1 cellular context compared by ENCODE assay signal in the genomic region with DNA sequence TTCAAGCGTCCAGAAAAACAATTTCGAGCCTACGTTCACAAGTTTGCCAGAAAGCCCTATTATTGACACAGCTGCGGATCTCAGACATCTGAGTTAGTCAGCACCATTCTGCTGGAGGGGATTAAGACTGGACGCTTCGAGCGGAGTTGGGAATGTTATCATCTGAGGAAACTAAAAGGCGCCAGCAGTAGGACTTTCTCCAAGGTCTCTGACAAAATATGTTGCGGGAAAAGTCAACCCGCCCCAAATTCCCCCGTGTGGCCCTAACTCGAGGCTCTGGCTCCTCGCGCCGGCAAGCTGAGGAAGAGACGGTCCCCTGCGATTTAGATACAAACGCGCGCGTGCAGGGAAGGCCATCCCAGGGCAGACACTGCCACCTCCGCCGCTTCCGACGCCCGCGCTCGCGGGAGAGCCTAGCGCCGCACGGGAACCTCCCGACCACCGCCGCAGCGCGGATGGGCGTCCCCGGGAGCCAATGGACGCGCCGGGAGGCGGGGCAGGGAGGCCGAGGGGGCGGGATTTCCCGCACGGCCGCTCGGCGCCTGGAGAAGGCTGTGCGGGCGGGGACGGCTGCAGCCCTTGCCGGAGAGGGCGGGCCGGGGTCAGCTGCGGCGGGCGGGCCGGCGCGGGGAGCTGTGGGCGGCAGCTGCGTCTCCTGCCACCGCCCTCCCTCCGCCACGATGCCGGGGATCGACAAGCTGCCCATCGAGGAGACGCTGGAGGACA.
TF ChIP-seq lines count a peak whose summit lies in the region.

A gene with protein sequence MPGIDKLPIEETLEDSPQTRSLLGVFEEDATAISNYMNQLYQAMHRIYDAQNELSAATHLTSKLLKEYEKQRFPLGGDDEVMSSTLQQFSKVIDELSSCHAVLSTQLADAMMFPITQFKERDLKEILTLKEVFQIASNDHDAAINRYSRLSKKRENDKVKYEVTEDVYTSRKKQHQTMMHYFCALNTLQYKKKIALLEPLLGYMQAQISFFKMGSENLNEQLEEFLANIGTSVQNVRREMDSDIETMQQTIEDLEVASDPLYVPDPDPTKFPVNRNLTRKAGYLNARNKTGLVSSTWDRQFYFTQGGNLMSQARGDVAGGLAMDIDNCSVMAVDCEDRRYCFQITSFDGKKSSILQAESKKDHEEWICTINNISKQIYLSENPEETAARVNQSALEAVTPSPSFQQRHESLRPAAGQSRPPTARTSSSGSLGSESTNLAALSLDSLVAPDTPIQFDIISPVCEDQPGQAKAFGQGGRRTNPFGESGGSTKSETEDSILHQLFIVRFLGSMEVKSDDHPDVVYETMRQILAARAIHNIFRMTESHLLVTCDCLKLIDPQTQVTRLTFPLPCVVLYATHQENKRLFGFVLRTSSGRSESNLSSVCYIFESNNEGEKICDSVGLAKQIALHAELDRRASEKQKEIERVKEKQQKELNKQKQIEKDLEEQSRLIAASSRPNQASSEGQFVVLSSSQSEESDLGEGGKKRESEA (plus strand): TSS at position 526 of the 726 bp plus-strand sequence. CDS start 155 bp downstream, at position 681.

TF ChIP-seq in HepG2, 621 proteins besides CTCF, POLR2A, EP300 and RAD21 (continued from another document and continues in another):
- TF ChIP-seq, protein P1, sequence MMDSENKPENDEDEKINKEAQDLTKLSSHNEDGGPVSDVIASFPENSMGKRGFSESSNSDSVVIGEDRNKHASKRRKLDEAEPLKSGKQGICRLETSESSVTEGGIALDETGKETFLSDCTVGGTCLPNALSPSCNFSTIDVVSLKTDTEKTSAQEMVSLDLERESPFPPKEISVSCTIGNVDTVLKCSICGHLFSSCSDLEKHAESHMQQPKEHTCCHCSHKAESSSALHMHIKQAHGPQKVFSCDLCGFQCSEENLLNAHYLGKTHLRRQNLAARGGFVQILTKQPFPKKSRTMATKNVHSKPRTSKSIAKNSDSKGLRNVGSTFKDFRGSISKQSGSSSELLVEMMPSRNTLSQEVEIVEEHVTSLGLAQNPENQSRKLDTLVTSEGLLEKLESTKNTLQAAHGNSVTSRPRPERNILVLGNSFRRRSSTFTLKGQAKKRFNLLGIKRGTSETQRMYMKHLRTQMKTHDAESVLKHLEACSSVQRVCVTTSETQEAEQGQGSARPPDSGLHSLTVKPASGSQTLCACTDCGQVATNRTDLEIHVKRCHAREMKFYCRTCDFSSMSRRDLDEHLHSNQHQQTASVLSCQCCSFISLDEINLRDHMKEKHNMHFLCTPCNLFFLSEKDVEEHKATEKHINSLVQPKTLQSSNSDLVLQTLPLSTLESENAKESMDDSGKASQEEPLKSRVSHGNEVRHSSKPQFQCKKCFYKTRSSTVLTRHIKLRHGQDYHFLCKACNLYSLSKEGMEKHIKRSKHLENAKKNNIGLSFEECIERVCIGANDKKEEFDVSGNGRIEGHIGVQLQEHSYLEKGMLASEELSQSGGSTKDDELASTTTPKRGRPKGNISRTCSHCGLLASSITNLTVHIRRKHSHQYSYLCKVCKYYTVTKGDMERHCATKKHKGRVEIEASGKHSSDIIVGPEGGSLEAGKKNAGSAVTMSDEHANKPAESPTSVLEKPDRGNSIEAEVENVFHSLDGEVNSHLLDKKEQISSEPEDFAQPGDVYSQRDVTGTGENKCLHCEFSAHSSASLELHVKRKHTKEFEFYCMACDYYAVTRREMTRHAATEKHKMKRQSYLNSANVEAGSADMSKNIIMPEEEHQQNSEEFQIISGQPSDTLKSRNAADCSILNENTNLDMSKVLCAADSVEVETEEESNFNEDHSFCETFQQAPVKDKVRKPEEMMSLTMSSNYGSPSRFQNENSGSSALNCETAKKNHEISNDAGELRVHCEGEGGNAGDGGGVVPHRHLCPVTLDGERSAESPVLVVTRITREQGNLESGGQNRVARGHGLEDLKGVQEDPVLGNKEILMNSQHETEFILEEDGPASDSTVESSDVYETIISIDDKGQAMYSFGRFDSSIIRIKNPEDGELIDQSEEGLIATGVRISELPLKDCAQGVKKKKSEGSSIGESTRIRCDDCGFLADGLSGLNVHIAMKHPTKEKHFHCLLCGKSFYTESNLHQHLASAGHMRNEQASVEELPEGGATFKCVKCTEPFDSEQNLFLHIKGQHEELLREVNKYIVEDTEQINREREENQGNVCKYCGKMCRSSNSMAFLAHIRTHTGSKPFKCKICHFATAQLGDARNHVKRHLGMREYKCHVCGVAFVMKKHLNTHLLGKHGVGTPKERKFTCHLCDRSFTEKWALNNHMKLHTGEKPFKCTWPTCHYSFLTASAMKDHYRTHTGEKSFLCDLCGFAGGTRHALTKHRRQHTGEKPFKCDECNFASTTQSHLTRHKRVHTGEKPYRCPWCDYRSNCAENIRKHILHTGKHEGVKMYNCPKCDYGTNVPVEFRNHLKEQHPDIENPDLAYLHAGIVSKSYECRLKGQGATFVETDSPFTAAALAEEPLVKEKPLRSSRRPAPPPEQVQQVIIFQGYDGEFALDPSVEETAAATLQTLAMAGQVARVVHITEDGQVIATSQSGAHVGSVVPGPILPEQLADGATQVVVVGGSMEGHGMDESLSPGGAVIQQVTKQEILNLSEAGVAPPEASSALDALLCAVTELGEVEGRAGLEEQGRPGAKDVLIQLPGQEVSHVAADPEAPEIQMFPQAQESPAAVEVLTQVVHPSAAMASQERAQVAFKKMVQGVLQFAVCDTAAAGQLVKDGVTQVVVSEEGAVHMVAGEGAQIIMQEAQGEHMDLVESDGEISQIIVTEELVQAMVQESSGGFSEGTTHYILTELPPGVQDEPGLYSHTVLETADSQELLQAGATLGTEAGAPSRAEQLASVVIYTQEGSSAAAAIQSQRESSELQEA (CRISPR knock-in tag; IDR thresholded peaks at IDR 0.05; ENCODE audit: not compliant biosample characterization): peak; percentile 84
- TF ChIP-seq, protein P2, sequence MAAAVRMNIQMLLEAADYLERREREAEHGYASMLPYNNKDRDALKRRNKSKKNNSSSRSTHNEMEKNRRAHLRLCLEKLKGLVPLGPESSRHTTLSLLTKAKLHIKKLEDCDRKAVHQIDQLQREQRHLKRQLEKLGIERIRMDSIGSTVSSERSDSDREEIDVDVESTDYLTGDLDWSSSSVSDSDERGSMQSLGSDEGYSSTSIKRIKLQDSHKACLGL (CRISPR knock-in tag; IDR thresholded peaks at IDR 0.05): peak; percentile 87
- peak; percentile 45 for TF ChIP-seq ZNF768 (CRISPR knock-in tag; IDR thresholded peaks at IDR 0.05)
- peak; percentile 61 for TF ChIP-seq HOXA5 (CRISPR knock-in tag; IDR thresholded peaks at IDR 0.05)
- TF ChIP-seq PRPF4 (IDR thresholded peaks at IDR 0.05; ENCODE audit: low read depth, low read length, poor library complexity, severe bottlenecking): no peak
- TF ChIP-seq PITX1 (CRISPR knock-in tag; IDR thresholded peaks at IDR 0.05): peak; percentile 57
- TF ChIP-seq CBX1 (IDR thresholded peaks at IDR 0.05; ENCODE audit: low read depth): no peak
- peak; percentile 34; the same call in 1 of the 2 replicates for TF ChIP-seq ZNF350 (CRISPR knock-in tag; IDR thresholded peaks at IDR 0.05; ENCODE audit: borderline replicate concordance, low read depth)
- no peak for TF ChIP-seq NR2F6 (IDR thresholded peaks at IDR 0.05)
- TF ChIP-seq NR2F6 (CRISPR knock-in tag; IDR thresholded peaks at IDR 0.05): peak; percentile 26; the same call in 1 of the 2 replicates
- TF ChIP-seq MAFK (conservative IDR thresholded peaks at IDR 0.05 in 1 of 2, IDR thresholded peaks at IDR 0.05 in 1 of 2; ENCODE audit: low read length in 2 of 2): no peak
- TF ChIP-seq, protein P3, sequence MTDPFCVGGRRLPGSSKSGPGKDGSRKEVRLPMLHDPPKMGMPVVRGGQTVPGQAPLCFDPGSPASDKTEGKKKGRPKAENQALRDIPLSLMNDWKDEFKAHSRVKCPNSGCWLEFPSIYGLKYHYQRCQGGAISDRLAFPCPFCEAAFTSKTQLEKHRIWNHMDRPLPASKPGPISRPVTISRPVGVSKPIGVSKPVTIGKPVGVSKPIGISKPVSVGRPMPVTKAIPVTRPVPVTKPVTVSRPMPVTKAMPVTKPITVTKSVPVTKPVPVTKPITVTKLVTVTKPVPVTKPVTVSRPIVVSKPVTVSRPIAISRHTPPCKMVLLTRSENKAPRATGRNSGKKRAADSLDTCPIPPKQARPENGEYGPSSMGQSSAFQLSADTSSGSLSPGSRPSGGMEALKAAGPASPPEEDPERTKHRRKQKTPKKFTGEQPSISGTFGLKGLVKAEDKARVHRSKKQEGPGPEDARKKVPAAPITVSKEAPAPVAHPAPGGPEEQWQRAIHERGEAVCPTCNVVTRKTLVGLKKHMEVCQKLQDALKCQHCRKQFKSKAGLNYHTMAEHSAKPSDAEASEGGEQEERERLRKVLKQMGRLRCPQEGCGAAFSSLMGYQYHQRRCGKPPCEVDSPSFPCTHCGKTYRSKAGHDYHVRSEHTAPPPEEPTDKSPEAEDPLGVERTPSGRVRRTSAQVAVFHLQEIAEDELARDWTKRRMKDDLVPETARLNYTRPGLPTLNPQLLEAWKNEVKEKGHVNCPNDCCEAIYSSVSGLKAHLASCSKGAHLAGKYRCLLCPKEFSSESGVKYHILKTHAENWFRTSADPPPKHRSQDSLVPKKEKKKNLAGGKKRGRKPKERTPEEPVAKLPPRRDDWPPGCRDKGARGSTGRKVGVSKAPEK (CRISPR knock-in tag; IDR thresholded peaks at IDR 0.05; ENCODE audit: borderline replicate concordance): no peak
- TF ChIP-seq ZBTB20 (CRISPR knock-in tag; IDR thresholded peaks at IDR 0.05; ENCODE audit: borderline replicate concordance, low read depth): peak; percentile 56; the same call in 1 of the 2 replicates
- TF ChIP-seq, protein P4, sequence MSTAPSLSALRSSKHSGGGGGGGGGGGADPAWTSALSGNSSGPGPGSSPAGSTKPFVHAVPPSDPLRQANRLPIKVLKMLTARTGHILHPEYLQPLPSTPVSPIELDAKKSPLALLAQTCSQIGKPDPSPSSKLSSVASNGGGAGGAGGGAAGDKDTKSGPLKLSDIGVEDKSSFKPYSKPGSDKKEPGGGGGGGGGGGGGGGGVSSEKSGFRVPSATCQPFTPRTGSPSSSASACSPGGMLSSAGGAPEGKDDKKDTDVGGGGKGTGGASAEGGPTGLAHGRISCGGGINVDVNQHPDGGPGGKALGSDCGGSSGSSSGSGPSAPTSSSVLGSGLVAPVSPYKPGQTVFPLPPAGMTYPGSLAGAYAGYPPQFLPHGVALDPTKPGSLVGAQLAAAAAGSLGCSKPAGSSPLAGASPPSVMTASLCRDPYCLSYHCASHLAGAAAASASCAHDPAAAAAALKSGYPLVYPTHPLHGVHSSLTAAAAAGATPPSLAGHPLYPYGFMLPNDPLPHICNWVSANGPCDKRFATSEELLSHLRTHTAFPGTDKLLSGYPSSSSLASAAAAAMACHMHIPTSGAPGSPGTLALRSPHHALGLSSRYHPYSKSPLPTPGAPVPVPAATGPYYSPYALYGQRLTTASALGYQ (CRISPR knock-in tag; IDR thresholded peaks at IDR 0.05): 0 out of 2 replicates have a peak, but pooled peaks have one; percentile 63
- peak; percentile 89; the same call in 1 of the 2 replicates for TF ChIP-seq ZNF543 (CRISPR knock-in tag; IDR thresholded peaks at IDR 0.05)
- TF ChIP-seq SIN3A (IDR thresholded peaks at IDR 0.05; ENCODE audit: borderline replicate concordance, low read depth, low read length): peak; percentile 73; the same call in 1 of the 2 replicates
- peak; percentile 65; the same call in 1 of the 2 replicates for TF ChIP-seq ZNF614 (CRISPR knock-in tag; IDR thresholded peaks at IDR 0.05; ENCODE audit: borderline replicate concordance)
- no peak for TF ChIP-seq HNF4G (IDR thresholded peaks at IDR 0.05; ENCODE audit: borderline replicate concordance, low read depth, low read length)
- no peak; the same call in 1 of the 2 replicates for TF ChIP-seq HNF4G (CRISPR knock-in tag; IDR thresholded peaks at IDR 0.05; ENCODE audit: borderline replicate concordance, low read depth)
- TF ChIP-seq GATAD2A (CRISPR knock-in tag; IDR thresholded peaks at IDR 0.05): 0 out of 2 replicates have a peak, but pooled peaks have one; percentile 10
- TF ChIP-seq THAP11 (CRISPR knock-in tag; IDR thresholded peaks at IDR 0.05): peak; percentile 77
- TF ChIP-seq, protein P5, sequence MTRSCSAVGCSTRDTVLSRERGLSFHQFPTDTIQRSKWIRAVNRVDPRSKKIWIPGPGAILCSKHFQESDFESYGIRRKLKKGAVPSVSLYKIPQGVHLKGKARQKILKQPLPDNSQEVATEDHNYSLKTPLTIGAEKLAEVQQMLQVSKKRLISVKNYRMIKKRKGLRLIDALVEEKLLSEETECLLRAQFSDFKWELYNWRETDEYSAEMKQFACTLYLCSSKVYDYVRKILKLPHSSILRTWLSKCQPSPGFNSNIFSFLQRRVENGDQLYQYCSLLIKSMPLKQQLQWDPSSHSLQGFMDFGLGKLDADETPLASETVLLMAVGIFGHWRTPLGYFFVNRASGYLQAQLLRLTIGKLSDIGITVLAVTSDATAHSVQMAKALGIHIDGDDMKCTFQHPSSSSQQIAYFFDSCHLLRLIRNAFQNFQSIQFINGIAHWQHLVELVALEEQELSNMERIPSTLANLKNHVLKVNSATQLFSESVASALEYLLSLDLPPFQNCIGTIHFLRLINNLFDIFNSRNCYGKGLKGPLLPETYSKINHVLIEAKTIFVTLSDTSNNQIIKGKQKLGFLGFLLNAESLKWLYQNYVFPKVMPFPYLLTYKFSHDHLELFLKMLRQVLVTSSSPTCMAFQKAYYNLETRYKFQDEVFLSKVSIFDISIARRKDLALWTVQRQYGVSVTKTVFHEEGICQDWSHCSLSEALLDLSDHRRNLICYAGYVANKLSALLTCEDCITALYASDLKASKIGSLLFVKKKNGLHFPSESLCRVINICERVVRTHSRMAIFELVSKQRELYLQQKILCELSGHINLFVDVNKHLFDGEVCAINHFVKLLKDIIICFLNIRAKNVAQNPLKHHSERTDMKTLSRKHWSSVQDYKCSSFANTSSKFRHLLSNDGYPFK (CRISPR knock-in tag; IDR thresholded peaks at IDR 0.05; ENCODE audit: borderline replicate concordance): peak; percentile 46; the same call in 1 of the 2 replicates
- TF ChIP-seq, protein P6, sequence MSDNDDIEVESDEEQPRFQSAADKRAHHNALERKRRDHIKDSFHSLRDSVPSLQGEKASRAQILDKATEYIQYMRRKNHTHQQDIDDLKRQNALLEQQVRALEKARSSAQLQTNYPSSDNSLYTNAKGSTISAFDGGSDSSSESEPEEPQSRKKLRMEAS (IDR thresholded peaks at IDR 0.05): peak; percentile 94
- TF ChIP-seq PHF21A (CRISPR knock-in tag; IDR thresholded peaks at IDR 0.05): no peak; the same call in 1 of the 2 replicates
- TF ChIP-seq RXRB (CRISPR knock-in tag; IDR thresholded peaks at IDR 0.05; ENCODE audit: borderline replicate concordance): peak; percentile 61; the same call in 1 of the 2 replicates
- peak; percentile 66; the same call in 1 of the 2 replicates for TF ChIP-seq SALL2 (CRISPR knock-in tag; IDR thresholded peaks at IDR 0.05)
- TF ChIP-seq, protein P7, sequence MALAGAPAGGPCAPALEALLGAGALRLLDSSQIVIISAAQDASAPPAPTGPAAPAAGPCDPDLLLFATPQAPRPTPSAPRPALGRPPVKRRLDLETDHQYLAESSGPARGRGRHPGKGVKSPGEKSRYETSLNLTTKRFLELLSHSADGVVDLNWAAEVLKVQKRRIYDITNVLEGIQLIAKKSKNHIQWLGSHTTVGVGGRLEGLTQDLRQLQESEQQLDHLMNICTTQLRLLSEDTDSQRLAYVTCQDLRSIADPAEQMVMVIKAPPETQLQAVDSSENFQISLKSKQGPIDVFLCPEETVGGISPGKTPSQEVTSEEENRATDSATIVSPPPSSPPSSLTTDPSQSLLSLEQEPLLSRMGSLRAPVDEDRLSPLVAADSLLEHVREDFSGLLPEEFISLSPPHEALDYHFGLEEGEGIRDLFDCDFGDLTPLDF (CRISPR knock-in tag; IDR thresholded peaks at IDR 0.05): peak; percentile 76; the same call in 1 of the 2 replicates
- TF ChIP-seq GABPB1 (CRISPR knock-in tag; IDR thresholded peaks at IDR 0.05): peak; percentile 93
- TF ChIP-seq ZNF891 (CRISPR knock-in tag; IDR thresholded peaks at IDR 0.05): 0 out of 2 replicates have a peak, but pooled peaks have one; percentile 57
- TF ChIP-seq AHR (CRISPR knock-in tag; IDR thresholded peaks at IDR 0.05): peak; percentile 62; the same call in 1 of the 2 replicates
- no peak for TF ChIP-seq ZFY (CRISPR knock-in tag; IDR thresholded peaks at IDR 0.05)
- peak; percentile 68; the same call in 1 of the 2 replicates for TF ChIP-seq ZNF709 (CRISPR knock-in tag; IDR thresholded peaks at IDR 0.05)
- no peak for TF ChIP-seq SUZ12 (IDR thresholded peaks at IDR 0.05; ENCODE audit: low read depth, low read length)
- TF ChIP-seq HDAC1 (CRISPR knock-in tag; IDR thresholded peaks at IDR 0.05): peak; percentile 89
